20 cellular contexts compared by ENCODE assay signal in the genomic region with DNA sequence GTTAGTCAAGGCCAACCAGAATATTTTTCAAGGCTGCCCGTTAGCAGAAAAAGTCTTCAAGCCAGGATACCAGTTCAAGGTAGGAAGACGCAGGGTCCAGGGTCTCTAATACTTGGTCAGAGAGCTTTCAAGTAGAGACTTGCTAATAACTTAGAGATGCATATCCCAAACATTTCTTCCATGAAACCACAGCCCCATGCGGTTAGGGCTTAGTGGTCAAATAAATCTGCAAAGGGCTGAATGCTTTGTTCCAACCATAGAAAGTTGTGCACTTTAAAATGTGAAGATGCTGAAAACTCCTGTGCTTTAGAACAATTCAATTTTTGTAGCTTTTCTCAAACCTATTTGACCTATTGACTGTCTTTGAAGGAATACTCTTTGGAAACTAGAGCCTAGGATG.
DNase-seq lines count a peak whose midpoint lies in the region; ATAC-seq and TF ChIP-seq lines count a peak whose summit lies in the region.
"Had no signal": no experiment of that assay in that cellular context is flagged by ENCODE, and none has a peak within 500 bp of the region (broad histone marks: within the 10 kb centered on the region; RNA-seq: fewer than 3 reads in every experiment).

No MANE protein-coding gene starts in this region.

- no peak overlapping the region for H3K27ac ChIP-seq in body of pancreas
- H3K27ac ChIP-seq: 22Rv1; BLaER1 treated with 17β-estradiol and CSF1 and Interleukin-3, amounts not matched to agents 10 nM and 100 nM had no signal

- no peak for TF ChIP-seq POLR2A in body of pancreas (IDR thresholded peaks at IDR 0.05)

- H3K4me1 ChIP-seq in body of pancreas, result no peaks in the 10 kb centered on the region

- no peaks in the 10 kb centered on the region for H3K9me3 ChIP-seq in body of pancreas
- H3K9me3 ChIP-seq: BLaER1 treated with 17β-estradiol and CSF1 and Interleukin-3, amounts not matched to agents 10 nM and 100 nM had no signal

- intact Hi-C loops in body of pancreas (cut with DNase I), result no loop called here

- TF ChIP-seq CTCF in body of pancreas (IDR thresholded peaks at IDR 0.05), result no peak
- no peak for TF ChIP-seq CTCF in GM10266 (IDR thresholded peaks at IDR 0.05; ENCODE audit: control insufficient read depth, insufficient read depth, low read depth, missing control alignments)

- H3K36me3 ChIP-seq in body of pancreas (replicated peaks in 1 of 2; ENCODE audit: insufficient read depth in 1 of 2, low read depth in 2 of 2), result no peaks in the 10 kb centered on the region
- H3K36me3 ChIP-seq: BLaER1 treated with 17β-estradiol and CSF1 and Interleukin-3, amounts not matched to agents 10 nM and 100 nM had no signal

- ATAC-seq in body of pancreas, result no peak
- ATAC-seq: CD8-positive, alpha-beta T cell; HCT116; HepG2 had no signal

- H3K27me3 ChIP-seq in body of pancreas, result no peaks in the 10 kb centered on the region
- H3K27me3 ChIP-seq: BLaER1 treated with 17β-estradiol and CSF1 and Interleukin-3, amounts not matched to agents 10 nM and 100 nM had no signal

- peak; percentile 14 for DNase-seq in A172 (ENCODE audit: low spot score)
- peak; percentile 2 for DNase-seq in RPMI7951 (ENCODE audit: low read depth)
- DNase-seq in astrocyte of the hippocampus (ENCODE audit: low read depth, low spot score), result peak; percentile 14
- DNase-seq in myocyte (ENCODE audit: low read depth), result peak; percentile 47
- DNase-seq in GM19240 (ENCODE audit: insufficient read length, low spot score), result no peak
- no peak for DNase-seq in body of pancreas
- no peak for DNase-seq in GM10266 (ENCODE audit: extremely low spot score)
- DNase-seq in DMS114 treated with DMSO at 0.1 percent for 48 hours (lab: John Stamatoyannopoulos, UW; ENCODE audit: unreplicated experiment), result no peak
- DNase-seq: Calu3; CD8-positive, alpha-beta T cell; DMS53; DND-41; EL; GOT3; H7; HFFc6 had no signal

- 61 to 66% methylated on average over 3 of the region's 3 CpGs for WGBS in body of pancreas, 2 donors

- H3K4me3 ChIP-seq in body of pancreas, result no peak overlapping the region
- H3K4me3 ChIP-seq: BLaER1 treated with 17β-estradiol and CSF1 and Interleukin-3, amounts not matched to agents 10 nM and 100 nM had no signal

Comparison
In these comparisons a context has a peak if more than half of its experiments do, and no peak if none do; other contexts are left out.
1. DNase-seq: peak in A172 (single experiment), RPMI7951 (single experiment), astrocyte of the hippocampus (single experiment) and myocyte (single experiment); none in GM19240 (single experiment), body of pancreas (0 of 4), GM10266 (single experiment) and DMS114 treated with DMSO at 0.1 percent for 48 hours (single experiment).